8 cellular contexts compared by ENCODE assay signal in genomic region chr4:145935253-145936141, GRCh38. TPM values are rescaled to one million over a fixed set of nuclear protein-coding genes. Genes with fewer than 3 reads are reported as not detected.
DNase-seq lines count a peak whose midpoint lies in the region; ATAC-seq and TF ChIP-seq lines count a peak whose summit lies in the region.

No MANE protein-coding gene starts in this region.

- no peaks in the 10 kb centered on the region for H3K36me3 ChIP-seq in esophagus squamous epithelium

- H3K27me3 Mint-ChIP-seq in T-cell: peaks cover 0 to 2% of the 10 kb centered on the region in 2 donors
- peaks cover 0 to 3% (median 0%) of the 10 kb centered on the region in 5 donors for H3K27me3 Mint-ChIP-seq in naive thymus-derived CD8-positive, alpha-beta T cell

- in situ Hi-C loops in GM13977 (cut with MboI; ENCODE audit: low pct_unique_long_range_greater_than_20kb, low sequenced_read_pairs, unreplicated experiment): no loop called here

- intact Hi-C loops in esophagus squamous epithelium (cut with DNase I): no loop called here

- peak overlapping the region; percentile 90 to 92 (median 90) for H3K4me3 Mint-ChIP-seq in T-cell
- H3K4me3 Mint-ChIP-seq in naive thymus-derived CD8-positive, alpha-beta T cell: peak overlapping the region; percentile 90 to 100 (median 95)

- peak; percentile 20 for ATAC-seq in HG03039 (IDR thresholded peaks at IDR 0.05; ENCODE audit: unreplicated experiment)
- ATAC-seq in T-cell (replicated peaks in 1 of 4): no peak
- ATAC-seq in naive thymus-derived CD8-positive, alpha-beta T cell: no peak

- H3K27ac ChIP-seq in AG04450 (ENCODE audit: low read depth, low read length) (peak overlapping the region; percentile 83), esophagus squamous epithelium (peak overlapping the region; percentile 91 to 96 (median 94))

- POLR2A ChIA-PET in AG04450 (lab: Yijun Ruan, JAX): interaction anchor here (0.7 kb wide), 1 partner anchor 16 kb away, joined by 3 read pairs; no protein-coding TSS in a partner anchor
- POLR2A ChIA-PET in T-cell (lab: Charles Lee): no interaction called here
- POLR2A ChIA-PET in naive thymus-derived CD8-positive, alpha-beta T cell (lab: Charles Lee): interaction anchor here (1.2 kb wide), 2 partner anchors 8 to 754 kb away, joined by 3 to 6 read pairs; no protein-coding TSS in a partner anchor

- CTCF ChIA-PET in AG04450 (lab: Charles Lee) (interaction anchor here (1.4 kb wide), 1 partner anchor 20 kb away, joined by 4 read pairs; no protein-coding TSS in a partner anchor), T-cell (lab: Charles Lee) (interaction anchor here (0.8 to 0.9 kb wide), 2 partner anchors 16 to 22 kb away, joined by 3 read pairs; no protein-coding TSS in a partner anchor)

- no peaks in the 10 kb centered on the region for H3K9me3 ChIP-seq in AG04450 (ENCODE audit: control insufficient read depth, insufficient read depth, low read length)
- no peaks in the 10 kb centered on the region for H3K9me3 ChIP-seq in esophagus squamous epithelium

- peak overlapping the region; percentile 72 for H3K4me3 ChIP-seq in AG04450 (ENCODE audit: low read depth, low read length)
- H3K4me3 ChIP-seq in esophagus squamous epithelium: peak overlapping the region; percentile 66 to 95 (median 78)

- H3K4me1 Mint-ChIP-seq in T-cell: peaks cover 43 to 63% (median 47%) of the 10 kb centered on the region in 3 donors
- H3K4me1 Mint-ChIP-seq in naive thymus-derived CD8-positive, alpha-beta T cell: peaks cover 30 to 65% (median 58%) of the 10 kb centered on the region in 4 donors

- H3K27ac Mint-ChIP-seq in T-cell: peak overlapping the region; percentile 94 to 96
- H3K27ac Mint-ChIP-seq in naive thymus-derived CD8-positive, alpha-beta T cell: peak overlapping the region; percentile 91 to 99 (median 97)

- TF ChIP-seq CTCF in AG04450 (IDR thresholded peaks at IDR 0.05; ENCODE audit: low read depth, low read length) (no peak), GM13977 (IDR thresholded peaks at IDR 0.05; ENCODE audit: extremely low read depth, insufficient read depth, missing control alignments) (no peak), esophagus squamous epithelium (IDR thresholded peaks at IDR 0.05) (no peak)

- 7 to 11% methylated on average over 9 to 18 of the region's 18 CpGs for WGBS in esophagus squamous epithelium, 2 donors

- no peak for TF ChIP-seq POLR2A in esophagus squamous epithelium (IDR thresholded peaks at IDR 0.05)

- no peak for DNase-seq in AG04450 (ENCODE audit: low read depth, low spot score)
- peak; percentile 52 for DNase-seq in GM13977 (ENCODE audit: low spot score)
- DNase-seq in T-cell: peak in 3 of 34 experiments; percentile 1 to 13 (median 4)
- no peak for DNase-seq in esophagus squamous epithelium (lab: John Stamatoyannopoulos, UW)
- peak in 6 of 10 donors; percentile 6 to 33 (median 21) for DNase-seq in naive thymus-derived CD8-positive, alpha-beta T cell
- DNase-seq in NCI-H187 (lab: John Stamatoyannopoulos, UW): no peak
- DNase-seq in NCI-H1436 (lab: John Stamatoyannopoulos, UW): no peak

- H3K36me3 Mint-ChIP-seq in T-cell: no peaks in the 10 kb centered on the region
- H3K36me3 Mint-ChIP-seq in naive thymus-derived CD8-positive, alpha-beta T cell: no peaks in the 10 kb centered on the region

- no peaks in the 10 kb centered on the region for H3K9me3 Mint-ChIP-seq in T-cell
- H3K9me3 Mint-ChIP-seq in naive thymus-derived CD8-positive, alpha-beta T cell: peaks cover 0 to 1% (median 0%) of the 10 kb centered on the region in 9 donors

- H3K27me3 ChIP-seq in AG04450 (ENCODE audit: control insufficient read depth, insufficient read depth, low read length) (no peaks in the 10 kb centered on the region), esophagus squamous epithelium (no peaks in the 10 kb centered on the region)

- H3K4me1 ChIP-seq in esophagus squamous epithelium: peaks cover 5 to 37% (median 10%) of the 10 kb centered on the region in 3 donors

RNA-seq across cellular contexts. Expression of gene ZNF827, which starts 3.1 kb away (rescaled TPM):
- 9.8 and 12.2 TPM in 2 replicates for polyA plus RNA-seq in AG04450 (2011; rRNA removed)
- polyA minus RNA-seq in AG04450 (2011; rRNA and poly(A)+ RNA removed): 34.5 and 37.0 TPM in 2 replicates
- 10 to 100 TPM; 17.3 to 24.8 (median 18.5) TPM for total RNA-seq in T-cell
- 10 to 100 TPM in 1 of 4 donors, 1 to 10 TPM in 3; 5.2 to 11.0 (median 6.4) TPM for total RNA-seq in esophagus squamous epithelium
- total RNA-seq in naive thymus-derived CD8-positive, alpha-beta T cell: 10 to 100 TPM; 39.8 to 41.4 TPM
- polyA plus RNA-seq in naive thymus-derived CD8-positive, alpha-beta T cell: 1 to 10 TPM; 3.7 to 9.0 (median 7.1) TPM

Comparison
In these comparisons a context has a peak if more than half of its experiments do, and no peak if none do; other contexts are left out.
1. DNase-seq: peak in GM13977 (single experiment) and naive thymus-derived CD8-positive, alpha-beta T cell (6 of 10); none in AG04450 (single experiment), esophagus squamous epithelium (single experiment), NCI-H187 (0 of 2) and NCI-H1436 (single experiment).
2. POLR2A ChIA-PET loops: an anchor here in AG04450 (0.7 kb wide) and naive thymus-derived CD8-positive, alpha-beta T cell (1.2 kb wide); none called in T-cell.